Comparison of ENCODE assay signal across 8 cellular contexts in the genomic region with DNA sequence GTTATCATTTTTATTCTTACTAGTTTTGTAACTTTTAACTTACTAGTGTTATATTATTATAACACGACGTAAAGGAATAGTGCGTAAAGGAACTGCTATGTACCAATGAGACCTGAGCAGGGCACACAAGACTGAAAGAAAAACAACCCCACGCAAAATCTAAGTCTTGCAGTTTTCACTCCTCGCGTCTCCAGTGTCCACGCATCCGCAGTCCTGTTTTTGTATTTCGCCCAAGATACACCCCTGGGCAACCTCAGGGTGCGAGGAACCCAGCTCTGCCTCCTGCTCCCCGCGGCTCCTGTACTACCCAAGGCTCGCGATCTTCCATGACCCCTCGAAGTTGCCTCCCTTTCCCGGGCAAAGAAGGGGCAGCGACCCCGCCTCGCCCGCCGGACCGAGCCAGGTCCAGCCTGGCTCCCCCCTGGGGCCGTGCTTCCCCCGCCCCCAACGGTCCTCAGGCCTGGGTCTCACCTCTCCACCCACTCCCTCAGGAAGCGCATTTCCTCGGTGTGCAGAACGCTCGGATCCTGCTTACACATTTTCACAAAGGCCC. TPM values are rescaled to one million over a fixed set of nuclear protein-coding genes. Genes with fewer than 3 reads are reported as not detected.
A peak's percentile ranks its signal among the peaks of the same experiment; 100 is the strongest.
DNase-seq lines count a peak whose midpoint lies in the region; ATAC-seq, FAIRE-seq and TF ChIP-seq lines count a peak whose summit lies in the region.

No MANE protein-coding gene starts in this region.

- peak; percentile 17 for FAIRE-seq in keratinocyte (lab: Jason Lieb, UNC)

- no peaks in the 10 kb centered on the region for H3K9me3 Mint-ChIP-seq in CD14-positive monocyte
- H3K9me3 Mint-ChIP-seq in central memory CD8-positive, alpha-beta T cell = no peaks in the 10 kb centered on the region

- intact Hi-C loops in CD14-positive monocyte (cut with micrococcal nuclease) (loop anchor here (5.0 kb wide), 2 partner anchors 39 to 431 kb away; a partner anchor contains a TSS), spleen (cut with DNase I; ENCODE audit: low total_unique reads) (no loop called here)

- H3K9me1 ChIP-seq in keratinocyte (ENCODE audit: control insufficient read depth, extremely low read depth, insufficient read depth, low read length) = no peaks in the 10 kb centered on the region

- H3K9ac ChIP-seq in keratinocyte (ENCODE audit: control insufficient read depth, extremely low read depth, insufficient read depth, low read length) = peak overlapping the region; percentile 97

- peak overlapping the region; percentile 100 for H3K27ac Mint-ChIP-seq in CD14-positive monocyte
- H3K27ac Mint-ChIP-seq in central memory CD8-positive, alpha-beta T cell (ENCODE audit: low read depth) = peak overlapping the region; percentile 97

- H3K9me3 ChIP-seq in keratinocyte (ENCODE audit: control insufficient read depth, low read depth, low read length) (no peaks in the 10 kb centered on the region), spleen (no peaks in the 10 kb centered on the region)

- peaks cover 93% of the 10 kb centered on the region for H3K79me2 ChIP-seq in keratinocyte (ENCODE audit: control insufficient read depth, insufficient read depth, low read length)

- peaks cover 27% of the 10 kb centered on the region for H3K4me1 ChIP-seq in keratinocyte (ENCODE audit: control insufficient read depth, extremely low read depth, insufficient read depth, low read length)
- peaks cover 38 to 82% (median 65%) of the 10 kb centered on the region in 6 donors for H3K4me1 ChIP-seq in spleen

- no peaks in the 10 kb centered on the region for H3K27me3 ChIP-seq in keratinocyte (ENCODE audit: control insufficient read depth, extremely low read depth, insufficient read depth, low read length)
- H3K27me3 ChIP-seq in spleen (replicated peaks in 1 of 7) = no peaks in the 10 kb centered on the region

- peak overlapping the region; percentile 63 for H2AFZ ChIP-seq in keratinocyte (ENCODE audit: control insufficient read depth, low read length)

- TF ChIP-seq CTCF in CD14-positive monocyte (IDR thresholded peaks at IDR 0.05) (no peak), keratinocyte (optimal IDR thresholded peaks at IDR 0.05 in 1 of 3, IDR thresholded peaks at IDR 0.05 in 1 of 3, conservative IDR thresholded peaks at IDR 0.05 in 1 of 3; ENCODE audit: extremely low read depth in 1 of 3, insufficient read depth in 2 of 3, low read length in 3 of 3) (no peak), spleen (IDR thresholded peaks at IDR 0.05 in 8 of 11, conservative IDR thresholded peaks at IDR 0.05 in 3 of 11) (no peak)

- peak overlapping the region; percentile 97 to 99 for H3K4me3 Mint-ChIP-seq in CD14-positive monocyte
- peak overlapping the region; percentile 97 for H3K4me3 Mint-ChIP-seq in central memory CD8-positive, alpha-beta T cell

- DNase-seq in CD14-positive monocyte (ENCODE audit: low spot score) (peak; percentile 49), RPMI8226 (peak; percentile 43), keratinocyte (ENCODE audit: low read depth, low spot score) (no peak), spleen (peak; percentile 90)
- DNase-seq in central memory CD8-positive, alpha-beta T cell (ENCODE audit: low spot score in 2 of 2) = peak; percentile 20 to 27
- DNase-seq in stimulated activated CD4-positive, alpha-beta T cell treated with anti-CD3 and anti-CD28 coated beads, Interleukin-1b, Interleukin-23, amount 100 ng/mL, for 48 hours = no peak

- ATAC-seq in GM18861 (IDR thresholded peaks at IDR 0.05; ENCODE audit: unreplicated experiment) (peak; percentile 7), HG03095 (IDR thresholded peaks at IDR 0.05; ENCODE audit: unreplicated experiment) (peak; percentile 26)
- ATAC-seq in central memory CD8-positive, alpha-beta T cell (replicated peaks; ENCODE audit: extremely low read depth, poor library complexity, severe bottlenecking) = peak; percentile 22

- dilution Hi-C loops in keratinocyte (cut with MboI; ENCODE audit: extremely low pct_ligation_motif_present, low sequenced_read_pairs) = no loop called here

- TF ChIP-seq POLR2A in spleen (IDR thresholded peaks at IDR 0.05) = no peak

- peaks cover 0 to 12% of the 10 kb centered on the region in 2 donors for H3K36me3 Mint-ChIP-seq in CD14-positive monocyte
- H3K36me3 Mint-ChIP-seq in central memory CD8-positive, alpha-beta T cell (ENCODE audit: insufficient read depth) = peaks cover 26% of the 10 kb centered on the region

- H3K4me3 ChIP-seq in keratinocyte (ENCODE audit: control insufficient read depth in 2 of 3, extremely low read depth in 1 of 3, insufficient read depth in 2 of 3, low read depth in 1 of 3, low read length in 3 of 3) = peak overlapping the region; percentile 89 to 99 (median 95)
- H3K4me3 ChIP-seq in spleen = peak overlapping the region; percentile 74 to 93 (median 85)

- WGBS in spleen, 5 donors = 0 to 1% (median 0%) methylated on average over 26 to 29 of the region's 29 CpGs

- no peaks in the 10 kb centered on the region for H3K27me3 Mint-ChIP-seq in CD14-positive monocyte (ENCODE audit: low read depth in 3 of 3)
- H3K27me3 Mint-ChIP-seq in central memory CD8-positive, alpha-beta T cell = no peaks in the 10 kb centered on the region

- peaks cover 23% of the 10 kb centered on the region for H3K4me1 Mint-ChIP-seq in CD14-positive monocyte
- H3K4me1 Mint-ChIP-seq in central memory CD8-positive, alpha-beta T cell = peaks cover 29% of the 10 kb centered on the region

- H3K27ac ChIP-seq in keratinocyte (ENCODE audit: control insufficient read depth, insufficient read depth, low read length) = peak overlapping the region; percentile 98
- peak overlapping the region; percentile 93 to 100 (median 97) for H3K27ac ChIP-seq in spleen

- no peaks in the 10 kb centered on the region for H4K20me1 ChIP-seq in keratinocyte (ENCODE audit: control insufficient read depth, extremely low read depth, insufficient read depth, low read length)

- H3K4me2 ChIP-seq in keratinocyte (ENCODE audit: control insufficient read depth, extremely low read depth, insufficient read depth, low read depth, low read length) = peak overlapping the region; percentile 87

- H3K36me3 ChIP-seq in keratinocyte (ENCODE audit: control insufficient read depth in 2 of 2, extremely low read depth in 1 of 2, insufficient read depth in 2 of 2, low read length in 2 of 2) (peaks cover 0 to under 1% of the 10 kb centered on the region in 2 experiments), spleen (peaks cover 0 to 11% (median 0%) of the 10 kb centered on the region in 6 donors)

RNA-seq across cellular contexts. Expression of a gene that starts 0.4 kb away (rescaled TPM):
- 10 to 100 TPM; 67.2 to 81.3 TPM for polyA plus RNA-seq in CD14-positive monocyte
- 111 to 185 TPM (median 166 TPM) in 3 replicates for polyA plus RNA-seq in keratinocyte
- 344 TPM for polyA plus RNA-seq in keratinocyte (2011; ENCODE audit: low read depth)
- polyA plus RNA-seq in keratinocyte (2011; cell fraction: cytosol; rRNA removed) = 146 and 187 TPM in 2 replicates
- 62.5 and 96.7 TPM in 2 replicates for polyA plus RNA-seq in keratinocyte (2011; cell fraction: nucleus; rRNA removed)
- 195 and 236 TPM in 2 replicates for polyA plus RNA-seq in keratinocyte (2012; ENCODE audit: low replicate concordance)
- 37.9 to 102 TPM (median 70.5 TPM) in 3 replicates for polyA minus RNA-seq in keratinocyte
- 108 TPM for polyA minus RNA-seq in keratinocyte (2011; cell fraction: cytosol; rRNA and poly(A)+ RNA removed)
- 17.7 and 34.4 TPM in 2 replicates for polyA minus RNA-seq in keratinocyte (2011; cell fraction: nucleus; rRNA and poly(A)+ RNA removed)
- total RNA-seq in spleen = 100 to 1,000 TPM in 6 of 7 donors, 10 to 100 TPM in 1; 98.3 to 162 (median 122) TPM
- polyA plus RNA-seq in spleen = 10 to 100 TPM; 56.2 to 86.9 (median 77.1) TPM

RNA-seq across cellular contexts. Expression of a gene that starts 0.9 kb away (rescaled TPM):
- polyA plus RNA-seq in CD14-positive monocyte (1 to 10 TPM; 3.6 to 7.3 TPM), keratinocyte (18.0 to 27.6 TPM (median 21.1 TPM) in 3 replicates), spleen (1 to 10 TPM; 3.2 to 4.1 (median 3.6) TPM)
- polyA plus RNA-seq in keratinocyte (2011; ENCODE audit: low read depth) = 3.2 TPM
- 10.5 and 15.7 TPM in 2 replicates for polyA plus RNA-seq in keratinocyte (2011; cell fraction: cytosol; rRNA removed)
- polyA plus RNA-seq in keratinocyte (2011; cell fraction: nucleus; rRNA removed) = 24.5 and 25.8 TPM in 2 replicates
- 6.9 and 7.5 TPM in 2 replicates for polyA plus RNA-seq in keratinocyte (2012; ENCODE audit: low replicate concordance)
- 39.6 to 47.1 TPM (median 41.6 TPM) in 3 replicates for polyA minus RNA-seq in keratinocyte
- 25.3 TPM for polyA minus RNA-seq in keratinocyte (2011; cell fraction: cytosol; rRNA and poly(A)+ RNA removed)
- 27.8 and 33.8 TPM in 2 replicates for polyA minus RNA-seq in keratinocyte (2011; cell fraction: nucleus; rRNA and poly(A)+ RNA removed)
- 10 to 100 TPM; 12.2 to 22.7 (median 14.6) TPM for total RNA-seq in spleen

RNA-seq across cellular contexts. Expression of a gene that starts 5.9 kb away (rescaled TPM):
- polyA plus RNA-seq in CD14-positive monocyte (not detected), keratinocyte (not detected in 3 replicates), spleen (not detected)
- polyA plus RNA-seq in keratinocyte (2011; ENCODE audit: low read depth) = not detected
- not detected in 2 replicates for polyA plus RNA-seq in keratinocyte (2011; cell fraction: cytosol; rRNA removed)
- polyA plus RNA-seq in keratinocyte (2011; cell fraction: nucleus; rRNA removed) = not detected in 2 replicates
- 0.05 TPM in 1 of 2 replicates, not detected in the other for polyA plus RNA-seq in keratinocyte (2012; ENCODE audit: low replicate concordance)
- not detected in 3 replicates for polyA minus RNA-seq in keratinocyte
- polyA minus RNA-seq in keratinocyte (2011; cell fraction: cytosol; rRNA and poly(A)+ RNA removed) = not detected
- not detected in 2 replicates for polyA minus RNA-seq in keratinocyte (2011; cell fraction: nucleus; rRNA and poly(A)+ RNA removed)
- not detected for total RNA-seq in spleen

RNA-seq across cellular contexts. Expression of a gene that starts 36.9 kb away (rescaled TPM):
- 10 to 100 TPM in 1 of 2 donors, 1 to 10 TPM in 1; 8.8 to 10.6 TPM for polyA plus RNA-seq in CD14-positive monocyte
- polyA plus RNA-seq in keratinocyte = 31.7 to 40.0 TPM (median 38.0 TPM) in 3 replicates
- polyA plus RNA-seq in keratinocyte (2011; ENCODE audit: low read depth) = 8.5 TPM
- polyA plus RNA-seq in keratinocyte (2011; cell fraction: cytosol; rRNA removed) = 16.6 and 36.5 TPM in 2 replicates
- 41.5 and 47.0 TPM in 2 replicates for polyA plus RNA-seq in keratinocyte (2011; cell fraction: nucleus; rRNA removed)
- 20.4 and 25.0 TPM in 2 replicates for polyA plus RNA-seq in keratinocyte (2012; ENCODE audit: low replicate concordance)
- polyA minus RNA-seq in keratinocyte = 8.7 to 27.1 TPM (median 20.2 TPM) in 3 replicates
- polyA minus RNA-seq in keratinocyte (2011; cell fraction: cytosol; rRNA and poly(A)+ RNA removed) = 16.7 TPM
- polyA minus RNA-seq in keratinocyte (2011; cell fraction: nucleus; rRNA and poly(A)+ RNA removed) = 15.6 and 29.9 TPM in 2 replicates
- 10 to 100 TPM; 11.4 to 16.1 (median 14.0) TPM for total RNA-seq in spleen
- 10 to 100 TPM; 12.3 to 15.1 (median 13.1) TPM for polyA plus RNA-seq in spleen

Comparison
In these comparisons a context has a peak if more than half of its experiments do, and no peak if none do; other contexts are left out.
1. DNase-seq: peak in CD14-positive monocyte (single experiment), RPMI8226 (single experiment), central memory CD8-positive, alpha-beta T cell (2 of 2) and spleen (single experiment); none in keratinocyte (single experiment) and stimulated activated CD4-positive, alpha-beta T cell treated with anti-CD3 and anti-CD28 coated beads, Interleukin-1b, Interleukin-23, amount 100 ng/mL, for 48 hours (single experiment).
2. Peak in every context shown above with its lines, with median percentiles within 50 percentile points of each other: ATAC-seq.